In the genomic region with DNA sequence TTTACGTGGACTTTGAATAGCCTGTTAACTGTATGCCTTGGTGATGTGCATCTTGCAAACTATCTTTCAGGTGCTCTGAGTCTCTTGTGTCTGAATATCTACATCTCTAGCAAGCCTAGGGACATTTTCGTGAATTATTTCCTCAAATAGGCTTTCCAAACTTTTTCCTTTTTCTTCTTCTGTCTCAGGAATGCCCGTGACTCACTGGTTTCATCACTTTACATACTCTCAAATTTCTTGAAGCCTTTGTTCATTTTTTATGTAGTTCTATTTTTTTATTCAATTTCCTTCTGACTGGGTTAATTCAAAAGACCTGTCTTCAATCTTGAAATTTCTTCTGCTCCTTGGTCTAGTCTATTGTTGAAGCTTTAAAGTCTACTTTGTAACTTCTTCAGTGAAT, we compare ENCODE assay signal across 20 cellular contexts.
"Had no signal": no experiment of that assay in that cellular context is flagged by ENCODE, and none has a peak within 500 bp of the region (broad histone marks: within the 10 kb centered on the region; RNA-seq: fewer than 3 reads in every experiment).

No MANE protein-coding gene starts in this region.

- ATAC-seq: esophagus mucosa; heart left ventricle; left lobe of liver; naive thymus-derived CD8-positive, alpha-beta T cell; psoas muscle; right lobe of liver; stimulated activated memory B cell treated with anti-CD40 and anti-IgM and Interleukin-4, amounts not matched to agents 10 μg/mL and 1 μg/mL and 100 μg/mL, for 72 hours had no signal

- H3K4me3 ChIP-seq: dorsolateral prefrontal cortex, heart left ventricle, psoas muscle, right lobe of liver, spleen, tibial artery, upper lobe of left lung, uterus had no signal

- DNase-seq: cortex of kidney; dorsolateral prefrontal cortex; effector CD8-positive, alpha-beta T cell; heart left ventricle; hippocampal formation; mammary epithelial cell; naive thymus-derived CD8-positive, alpha-beta T cell; psoas muscle; retina; right lobe of liver; spleen; stimulated activated CD4-positive, alpha-beta T cell treated with anti-CD3 and anti-CD28 coated beads, Interleukin-15, amount 100 ng/mL, for 24 hours; stimulated activated CD4-positive, alpha-beta T cell treated with anti-CD3 and anti-CD28 coated beads, Interleukin-1b, Interleukin-23, amount 100 ng/mL, for 48 hours; stimulated activated CD4-positive, alpha-beta T cell treated with anti-CD3 and anti-CD28 coated beads, Interleukin-4, amount 100 ng/mL, for 24 hours; tibial artery; upper lobe of left lung; uterus had no signal
